In the genomic region with DNA sequence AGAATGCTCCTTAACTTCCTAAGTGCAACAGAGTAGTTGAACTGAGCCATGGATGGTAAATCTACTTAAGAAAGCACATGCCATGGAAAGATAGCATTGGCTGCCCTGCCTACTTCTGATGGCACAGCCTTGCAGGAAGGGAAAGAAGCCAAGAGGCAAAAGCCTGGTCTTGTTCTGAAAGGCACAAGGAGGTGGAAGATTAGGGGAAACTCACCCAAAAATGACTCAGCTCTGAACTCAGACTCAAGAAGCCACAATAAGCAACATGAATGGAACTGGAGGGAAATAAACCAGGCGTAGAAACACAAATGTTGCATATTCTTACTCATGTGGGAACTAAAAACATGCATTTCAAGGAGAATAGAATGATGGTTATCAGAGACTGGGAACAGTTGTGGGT, we compare ENCODE assay signal across 12 cellular contexts. TPM values are rescaled to one million over a fixed set of nuclear protein-coding genes. Genes with fewer than 3 reads are reported as not detected.
DNase-seq lines count a peak whose midpoint lies in the region; ATAC-seq and TF ChIP-seq lines count a peak whose summit lies in the region.
"Had no signal": no experiment of that assay in that cellular context is flagged by ENCODE, and none has a peak within 500 bp of the region (broad histone marks: within the 10 kb centered on the region; RNA-seq: fewer than 3 reads in every experiment).

No MANE protein-coding gene starts in this region.

- H3K27me3 ChIP-seq in esophagus squamous epithelium (no peaks in the 10 kb centered on the region), sigmoid colon (no peaks in the 10 kb centered on the region), transverse colon (no peaks in the 10 kb centered on the region)

- no peak for DNase-seq in esophagus squamous epithelium (lab: John Stamatoyannopoulos, UW)
- no peak for DNase-seq in sigmoid colon
- DNase-seq in natural killer cell: no peak
- no peak for DNase-seq in transverse colon
- DNase-seq in NCI-H510A (lab: John Stamatoyannopoulos, UW): no peak
- DNase-seq: NCI-H526; stimulated activated CD4-positive, alpha-beta T cell treated with anti-CD3 and anti-CD28 coated beads, Interleukin-4, amount 100 ng/mL, for 4 hours had no signal

- no peaks in the 10 kb centered on the region for H3K36me3 Mint-ChIP-seq in natural killer cell
- H3K36me3 Mint-ChIP-seq: natural killer cell treated with Interleukin-12 subunit alpha and Interleukin-12 subunit beta and Interleukin-15 and Interleukin-18, amount 100 ng/mL, for 72 hours had no signal

- no peak overlapping the region for H3K4me3 Mint-ChIP-seq in natural killer cell
- H3K4me3 Mint-ChIP-seq: natural killer cell treated with Interleukin-12 subunit alpha and Interleukin-12 subunit beta and Interleukin-15 and Interleukin-18, amount 100 ng/mL, for 72 hours had no signal

- intact Hi-C loops in esophagus squamous epithelium (cut with DNase I) (no loop called here), sigmoid colon (cut with DNase I) (no loop called here), natural killer cell (cut with micrococcal nuclease) (no loop called here), transverse colon (cut with DNase I; ENCODE audit: low total_unique reads) (no loop called here)

- no peak for TF ChIP-seq POLR2A in esophagus squamous epithelium (IDR thresholded peaks at IDR 0.05)
- TF ChIP-seq POLR2A in sigmoid colon (IDR thresholded peaks at IDR 0.05): no peak
- TF ChIP-seq POLR2A in transverse colon (IDR thresholded peaks at IDR 0.05): no peak

- H3K4me1 Mint-ChIP-seq in natural killer cell: no peaks in the 10 kb centered on the region

- TF ChIP-seq EP300 in sigmoid colon (IDR thresholded peaks at IDR 0.05): no peak
- no peak for TF ChIP-seq EP300 in transverse colon (IDR thresholded peaks at IDR 0.05; ENCODE audit: low read depth)

- 13 to 40% methylated on average over 1 of the region's 1 CpG for WGBS in esophagus squamous epithelium, 2 donors
- WGBS in sigmoid colon, 2 donors: 68 to 79% methylated on average over 1 of the region's 1 CpG
- WGBS in transverse colon (ENCODE audit: low coverage in 1 of 2), 2 donors: 64 to 74% methylated on average over 1 of the region's 1 CpG

- H3K36me3 ChIP-seq in esophagus squamous epithelium (no peaks in the 10 kb centered on the region), sigmoid colon (no peaks in the 10 kb centered on the region), transverse colon (no peaks in the 10 kb centered on the region)

- ATAC-seq in GM18517 (IDR thresholded peaks at IDR 0.05; ENCODE audit: unreplicated experiment): peak; percentile 63
- ATAC-seq in GM21447 (IDR thresholded peaks at IDR 0.05; ENCODE audit: unreplicated experiment): peak; percentile 58
- peak; percentile 72 for ATAC-seq in HG03432 (IDR thresholded peaks at IDR 0.05; ENCODE audit: unreplicated experiment)
- ATAC-seq in natural killer cell: no peak

- H3K27ac ChIP-seq in esophagus squamous epithelium (peak overlapping the region in 3 of 4 donors; percentile 40 to 44 (median 41)), sigmoid colon (no peak overlapping the region), transverse colon (no peak overlapping the region)

- no peaks in the 10 kb centered on the region for H3K9me3 Mint-ChIP-seq in natural killer cell
- H3K9me3 Mint-ChIP-seq: natural killer cell treated with Interleukin-12 subunit alpha and Interleukin-12 subunit beta and Interleukin-15 and Interleukin-18, amount 100 ng/mL, for 72 hours had no signal

- H3K9me3 ChIP-seq in esophagus squamous epithelium: peaks cover 0 to 3% (median 0%) of the 10 kb centered on the region in 3 donors
- H3K9me3 ChIP-seq in sigmoid colon: no peaks in the 10 kb centered on the region
- H3K9me3 ChIP-seq in transverse colon: no peaks in the 10 kb centered on the region

- H3K4me3 ChIP-seq in esophagus squamous epithelium: no peak overlapping the region
- no peak overlapping the region for H3K4me3 ChIP-seq in sigmoid colon
- H3K4me3 ChIP-seq in transverse colon: no peak overlapping the region

- TF ChIP-seq CTCF in esophagus squamous epithelium (IDR thresholded peaks at IDR 0.05): no peak
- no peak for TF ChIP-seq CTCF in sigmoid colon (IDR thresholded peaks at IDR 0.05)
- no peak for TF ChIP-seq CTCF in natural killer cell (IDR thresholded peaks at IDR 0.05)
- TF ChIP-seq CTCF in transverse colon (IDR thresholded peaks at IDR 0.05): no peak

- in situ Hi-C loops in transverse colon (cut with MboI; ENCODE audit: low pct_ligation_motif_present in 1 of 4, low pct_unique_long_range_greater_than_20kb in 1 of 4, low sequenced_read_pairs in 3 of 4): no loop called here

- no peak overlapping the region for H3K27ac Mint-ChIP-seq in natural killer cell

- H3K4me1 ChIP-seq in esophagus squamous epithelium (peaks cover 0 to 48% (median 0%) of the 10 kb centered on the region in 3 donors), sigmoid colon (no peaks in the 10 kb centered on the region), transverse colon (no peaks in the 10 kb centered on the region)

- H3K27me3 Mint-ChIP-seq in natural killer cell (ENCODE audit: low read depth in 2 of 2): peaks cover 2 to 27% of the 10 kb centered on the region in 2 donors

RNA-seq across cellular contexts. Expression of gene ALOX5, which starts 20.8 kb away (rescaled TPM):
- 10 to 100 TPM; 10.6 to 40.4 (median 16.9) TPM for total RNA-seq in esophagus squamous epithelium
- total RNA-seq in sigmoid colon: 10 to 100 TPM; 18.8 to 31.9 (median 24.2) TPM
- 10 to 100 TPM in 1 of 3 donors, 1 to 10 TPM in 2; 7.2 to 24.2 (median 8.4) TPM for polyA plus RNA-seq in sigmoid colon
- total RNA-seq in natural killer cell: 10 to 100 TPM in 2 of 3 donors, 1 to 10 TPM in 1; 8.6 to 93.5 (median 12.4) TPM
- total RNA-seq in transverse colon: 10 to 100 TPM; 13.5 to 27.2 (median 21.1) TPM
- total RNA-seq: G401 had no signal

RNA-seq across cellular contexts. Expression of gene OR13A1, which starts 37.8 kb away (rescaled TPM):
- 1 to 10 TPM in 1 of 4 donors, under 1 TPM in 3; 0.09 to 1.5 (median 0.29) TPM for total RNA-seq in esophagus squamous epithelium
- under 1 TPM in 1 of 4 donors, not detected in 3; 0.16 TPM for total RNA-seq in sigmoid colon
- under 1 TPM in 1 of 3 donors, not detected in 2; 0.10 TPM for polyA plus RNA-seq in sigmoid colon
- total RNA-seq in natural killer cell: not detected
- under 1 TPM in 1 of 4 donors, not detected in 3; 0.48 TPM for total RNA-seq in transverse colon
- total RNA-seq: G401; natural killer cell treated with Interleukin-12 subunit alpha and Interleukin-12 subunit beta and Interleukin-15 and Interleukin-18, amount 100 ng/mL, for 72 hours had no signal

Comparison
In these comparisons a context has a peak if more than half of its experiments do, and no peak if none do; other contexts are left out.
1. ATAC-seq: peak in GM18517 (single experiment), GM21447 (single experiment) and HG03432 (single experiment); none in natural killer cell (0 of 3).
2. H3K27ac ChIP-seq: peak in esophagus squamous epithelium (3 of 4); none in sigmoid colon (0 of 4) and transverse colon (0 of 4).